In the genomic region with DNA sequence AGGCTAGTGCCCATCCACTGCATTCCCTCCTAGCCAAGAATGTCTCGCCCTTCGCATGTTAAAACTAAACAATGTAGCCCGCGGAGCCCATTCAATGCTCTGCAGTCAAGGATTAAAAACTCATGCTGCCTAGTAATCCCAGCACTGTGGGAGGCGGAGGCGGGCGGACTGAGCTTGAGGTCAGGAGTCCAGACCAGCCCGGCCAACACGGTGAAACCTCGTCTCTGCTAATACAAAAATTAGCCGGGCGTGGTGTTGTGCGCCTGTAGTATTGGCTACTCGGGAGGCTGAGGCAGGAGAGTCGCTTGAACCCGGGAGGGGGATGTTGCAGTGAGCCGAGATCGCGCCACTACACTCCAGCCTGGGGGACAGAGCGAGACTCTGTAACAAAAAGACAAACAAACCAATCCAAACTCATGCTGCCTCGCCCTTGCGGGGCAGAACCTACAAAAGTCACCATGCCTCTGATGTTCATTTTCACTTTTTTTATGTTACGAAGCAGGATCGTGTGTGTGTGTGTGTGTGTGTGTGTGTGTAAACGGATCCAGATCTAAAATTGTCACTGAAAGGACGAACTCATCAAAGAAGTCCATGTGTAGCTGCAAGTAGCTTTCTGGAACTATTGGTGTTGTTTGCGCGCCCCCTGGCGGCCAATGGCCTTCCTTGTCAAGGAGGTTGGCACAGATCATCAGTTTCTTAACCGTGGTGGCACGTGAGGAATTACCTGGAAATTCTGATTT, we compare ENCODE assay signal across 8 cellular contexts. TPM values are rescaled to one million over a fixed set of nuclear protein-coding genes. Genes with fewer than 3 reads are reported as not detected.
DNase-seq lines count a peak whose midpoint lies in the region; ATAC-seq and TF ChIP-seq lines count a peak whose summit lies in the region.

No MANE protein-coding gene starts in this region.

- no peaks in the 10 kb centered on the region for H3K9me2 ChIP-seq in OCI-LY1 (ENCODE audit: low read depth, low read length)

- H3K36me3 Mint-ChIP-seq in Caco-2 (ENCODE audit: insufficient read depth, unreplicated experiment): no peaks in the 10 kb centered on the region

- no TSS peak for BruUV-seq in Caco-2 (replicated peaks; lab: Mats Ljungman, UMichigan)

- TF ChIP-seq CTCF in Caco-2 (IDR thresholded peaks at IDR 0.05; ENCODE audit: insufficient read depth in 1 of 2, low read depth in 1 of 2, low read length in 1 of 2, severe bottlenecking in 1 of 2, unreplicated experiment in 1 of 2) (peak; percentile 86), OCI-LY1 (IDR thresholded peaks at IDR 0.05; ENCODE audit: low read length) (peak; percentile 88)

- H3K27me3 ChIP-seq in Caco-2 (replicated peaks; ENCODE audit: control insufficient read depth, insufficient read depth, low read length) (no peaks in the 10 kb centered on the region), OCI-LY1 (ENCODE audit: insufficient read depth, low read length) (no peaks in the 10 kb centered on the region)

- DNase-seq in Caco-2 (peak; percentile 88 to 90), HuH-7.5 (ENCODE audit: low spot score) (peak; percentile 72), activated T-cell treated with anti-CD3 and anti-CD28 coated beads for 1 hour (ENCODE audit: low read depth) (peak; percentile 97), epithelial cell of prostate (ENCODE audit: low read depth, low spot score) (peak; percentile 31), middle frontal gyrus (ENCODE audit: extremely low spot score, low spot score) (peak; percentile 81)
- peak; percentile 71 to 82 for DNase-seq in stimulated activated CD8-positive, alpha-beta memory T cell treated with anti-CD3 and anti-CD28 coated beads, Interleukin-15, amount 100 ng/mL, for 4 hours (ENCODE audit: low read depth in 2 of 2)

- peaks cover 5% of the 10 kb centered on the region for H3K27me3 Mint-ChIP-seq in Caco-2 (ENCODE audit: insufficient read depth, unreplicated experiment)

- H3K9me3 Mint-ChIP-seq in Caco-2 (ENCODE audit: unreplicated experiment): no peaks in the 10 kb centered on the region

- no peaks in the 10 kb centered on the region for H3K79me2 ChIP-seq in OCI-LY1 (ENCODE audit: insufficient read depth, low read length)

- H3K27ac Mint-ChIP-seq in Caco-2 (ENCODE audit: unreplicated experiment): no peak overlapping the region

- H3K4me1 Mint-ChIP-seq in Caco-2 (ENCODE audit: low read depth, unreplicated experiment): no peaks in the 10 kb centered on the region

- H3F3A ChIP-seq in OCI-LY1 (ENCODE audit: insufficient read depth, low read length): no peaks in the 10 kb centered on the region

- H3K36me3 ChIP-seq in Caco-2 (ENCODE audit: control insufficient read depth, insufficient read depth, low read length): no peaks in the 10 kb centered on the region
- no peaks in the 10 kb centered on the region for H3K36me3 ChIP-seq in OCI-LY1 (ENCODE audit: insufficient read depth, low read length)

- H3K9me3 ChIP-seq in Caco-2 (no peaks in the 10 kb centered on the region), OCI-LY1 (ENCODE audit: low read length) (no peaks in the 10 kb centered on the region)

- POLR2A ChIA-PET in Caco-2 (lab: Charles Lee): interaction anchor here (0.6 to 0.7 kb wide), 2 partner anchors 59 to 88 kb away, joined by 3 to 6 read pairs; no protein-coding TSS in a partner anchor

- no peak for ATAC-seq in HG03280 (IDR thresholded peaks at IDR 0.05; ENCODE audit: unreplicated experiment)

- H3K27ac ChIP-seq in OCI-LY1 (ENCODE audit: low read depth, low read length, poor library complexity, severe bottlenecking) (no peak overlapping the region), epithelial cell of prostate (no peak overlapping the region)

- H3K4me1 ChIP-seq in Caco-2: no peaks in the 10 kb centered on the region
- H3K4me1 ChIP-seq in OCI-LY1 (ENCODE audit: insufficient read depth, low read length, severe bottlenecking): no peaks in the 10 kb centered on the region

- intact Hi-C loops in Caco-2 (cut with micrococcal nuclease; ENCODE audit: unreplicated experiment): loop anchor here (1.0 to 5.0 kb wide), 7 partner anchors 49 to 325 kb away; no protein-coding TSS in a partner anchor

- no peak overlapping the region for H3K4me2 ChIP-seq in OCI-LY1 (ENCODE audit: low read length)

- no peaks in the 10 kb centered on the region for H4K20me1 ChIP-seq in OCI-LY1 (ENCODE audit: insufficient read depth, low read length)

- CTCF ChIA-PET in Caco-2 (lab: Charles Lee): interaction anchor here (0.6 to 2.6 kb wide), 34 partner anchors 10 to 660 kb away, joined by 3 to 31 read pairs (median 4); no protein-coding TSS in a partner anchor

- H3K4me3 Mint-ChIP-seq in Caco-2 (ENCODE audit: unreplicated experiment): peak overlapping the region; percentile 76

- no peak overlapping the region for H2AFZ ChIP-seq in OCI-LY1 (ENCODE audit: low read length)

- H3K4me3 ChIP-seq in Caco-2 (ENCODE audit: low read depth, low read length): peak overlapping the region; percentile 41
- H3K4me3 ChIP-seq in OCI-LY1 (ENCODE audit: low read depth, low read length, poor library complexity, severe bottlenecking): no peak overlapping the region

- H3K9ac ChIP-seq in OCI-LY1 (ENCODE audit: low read length): no peak overlapping the region

RNA-seq across cellular contexts. Expression of a gene that starts 54.8 kb away (rescaled TPM):
- not detected in 2 replicates for total RNA-seq in Caco-2 (2022)

RNA-seq across cellular contexts. Expression of a gene that starts 54.9 kb away (rescaled TPM):
- total RNA-seq in Caco-2 (2022): 169 and 178 TPM in 2 replicates

Comparison
In these comparisons a context has a peak if more than half of its experiments do, and no peak if none do; other contexts are left out.
1. DNase-seq: peak in every context shown above with its lines; median percentile 97 in activated T-cell treated with anti-CD3 and anti-CD28 coated beads for 1 hour; 89 in Caco-2; 81 in middle frontal gyrus; 76 in stimulated activated CD8-positive, alpha-beta memory T cell treated with anti-CD3 and anti-CD28 coated beads, Interleukin-15, amount 100 ng/mL, for 4 hours; 72 in HuH-7.5; 31 in epithelial cell of prostate.